Comparison of ENCODE assay signal across 30 cellular contexts in genomic region chr3:147688868-147689267, GRCh38.
"Had no signal": no experiment of that assay in that cellular context is flagged by ENCODE, and none has a peak within 500 bp of the region (broad histone marks: within the 10 kb centered on the region; RNA-seq: fewer than 3 reads in every experiment).

No MANE protein-coding gene starts in this region.

- H3K27ac Mint-ChIP-seq: activated naive CD8-positive, alpha-beta T cell treated with anti-CD3 and anti-CD28 coated beads, Interleukin-2, amount 50 U/mL, for 24 hours; dendritic cell treated with granulocyte-macrophage colony-stimulating factor and Interleukin-4, amounts not matched to agents 40 ng/mL and 50 ng/mL, for 4 days; natural killer cell treated with Interleukin-12 subunit alpha and Interleukin-12 subunit beta and Interleukin-15 and Interleukin-18, amount 100 ng/mL, for 72 hours; stimulated activated memory B cell treated with anti-CD40 and anti-IgM and Interleukin-4, amounts not matched to agents 10 μg/mL and 1 μg/mL and 100 μg/mL, for 72 hours; T-helper 2 cell treated with Interferon-gamma antibody and Interleukin-4, amounts not matched to agents 5 μg/mL and 100 μg/mL, for 36 hours had no signal

- H3K27me3 ChIP-seq: breast epithelium, esophagus muscularis mucosa, foreskin keratinocyte, heart right ventricle, right atrium auricular region, stomach, thyroid gland, upper lobe of left lung, vagina had no signal

- H3K4me2 ChIP-seq: smooth muscle cell had no signal

- H3K4me1 Mint-ChIP-seq: activated naive CD8-positive, alpha-beta T cell treated with anti-CD3 and anti-CD28 coated beads, Interleukin-2, amount 50 U/mL, for 24 hours; stimulated activated memory B cell treated with anti-CD40 and anti-IgM and Interleukin-4, amounts not matched to agents 10 μg/mL and 1 μg/mL and 100 μg/mL, for 72 hours had no signal

- DNase-seq: activated CD4-positive, alpha-beta T cell treated with anti-CD3 and anti-CD28 coated beads for 4 hours; activated CD4-positive, alpha-beta T cell treated with anti-CD3 and anti-CD28 coated beads, Interleukin-2, amount 50 U/mL, for 4 hours; activated CD4-positive, CD25-positive, alpha-beta regulatory T cell; activated CD8-positive, alpha-beta memory T cell treated with anti-CD3 and anti-CD28 coated beads, Interleukin-2, amount 50 U/mL, for 4 hours; activated gamma-delta T cell treated with Interleukin-2 at 50 U/mL for 16 hours; activated naive CD4-positive, alpha-beta T cell treated with anti-CD3 and anti-CD28 coated beads, Interleukin-2, amount 50 U/mL, for 16 hours; activated naive CD8-positive, alpha-beta T cell treated with anti-CD3 and anti-CD28 coated beads, Interleukin-2, amount 50 U/mL, for 24 hours; activated T-cell treated with anti-CD3 and anti-CD28 coated beads, Interleukin-2, amount 50 U/mL, for 1 hour; amygdala; central memory CD4-positive, alpha-beta T cell; foreskin keratinocyte; heart right ventricle; left ventricle myocardium inferior; mucosa of descending colon; stimulated activated CD4-positive, alpha-beta T cell treated with anti-CD3 and anti-CD28 coated beads, Interleukin-1b, Interleukin-23, amount 100 ng/mL, for 48 hours; stimulated activated CD4-positive, alpha-beta T cell treated with anti-CD3 and anti-CD28 coated beads, Interleukin-4, amount 100 ng/mL, for 4 hours; stimulated activated CD8-positive, alpha-beta memory T cell treated with anti-CD3 and anti-CD28 coated beads, Interleukin-4, amount 100 ng/mL, for 48 hours; stomach; thyroid gland; upper lobe of left lung had no signal

- H3K9me3 Mint-ChIP-seq: activated naive CD8-positive, alpha-beta T cell treated with anti-CD3 and anti-CD28 coated beads, Interleukin-2, amount 50 U/mL, for 24 hours; dendritic cell treated with granulocyte-macrophage colony-stimulating factor and Interleukin-4, amounts not matched to agents 40 ng/mL and 50 ng/mL, for 4 days had no signal

- H3K36me3 ChIP-seq: breast epithelium, esophagus muscularis mucosa, heart right ventricle, left ventricle myocardium inferior, right atrium auricular region, stomach, thyroid gland, upper lobe of left lung, vagina had no signal

- H3K4me3 Mint-ChIP-seq: activated naive CD8-positive, alpha-beta T cell treated with anti-CD3 and anti-CD28 coated beads, Interleukin-2, amount 50 U/mL, for 24 hours; dendritic cell treated with granulocyte-macrophage colony-stimulating factor and Interleukin-4, amounts not matched to agents 40 ng/mL and 50 ng/mL, for 4 days; natural killer cell treated with Interleukin-12 subunit alpha and Interleukin-12 subunit beta and Interleukin-15 and Interleukin-18, amount 100 ng/mL, for 72 hours; stimulated activated memory B cell treated with anti-CD40 and anti-IgM and Interleukin-4, amounts not matched to agents 10 μg/mL and 1 μg/mL and 100 μg/mL, for 72 hours; T-helper 2 cell treated with Interferon-gamma antibody and Interleukin-4, amounts not matched to agents 5 μg/mL and 100 μg/mL, for 36 hours had no signal

- H3K4me3 ChIP-seq: breast epithelium, esophagus muscularis mucosa, heart right ventricle, left ventricle myocardium inferior, lung, mucosa of descending colon, right atrium auricular region, smooth muscle cell, stomach, thyroid gland, upper lobe of left lung, vagina had no signal

- H3K36me3 Mint-ChIP-seq: natural killer cell treated with Interleukin-12 subunit alpha and Interleukin-12 subunit beta and Interleukin-15 and Interleukin-18, amount 100 ng/mL, for 72 hours; stimulated activated memory B cell treated with anti-CD40 and anti-IgM and Interleukin-4, amounts not matched to agents 10 μg/mL and 1 μg/mL and 100 μg/mL, for 72 hours had no signal

- ATAC-seq: activated naive CD8-positive, alpha-beta T cell treated with anti-CD3 and anti-CD28 coated beads, Interleukin-2, amount 50 U/mL, for 24 hours; foreskin keratinocyte; heart right ventricle; mucosa of descending colon; natural killer cell treated with Interleukin-12 subunit alpha and Interleukin-12 subunit beta and Interleukin-15 and Interleukin-18, amount 100 ng/mL, for 72 hours; stimulated activated memory B cell treated with anti-CD40 and anti-IgM and Interleukin-4, amounts not matched to agents 10 μg/mL and 1 μg/mL and 100 μg/mL, for 72 hours had no signal

- H3K9me3 ChIP-seq: breast epithelium, esophagus muscularis mucosa, mucosa of descending colon, right atrium auricular region, thyroid gland, upper lobe of left lung, vagina had no signal

- H3K27ac ChIP-seq: breast epithelium, esophagus muscularis mucosa, foreskin keratinocyte, heart right ventricle, left ventricle myocardium inferior, right atrium auricular region, stomach, thyroid gland, upper lobe of left lung, vagina had no signal

- H3K27me3 Mint-ChIP-seq: activated naive CD8-positive, alpha-beta T cell treated with anti-CD3 and anti-CD28 coated beads, Interleukin-2, amount 50 U/mL, for 24 hours; dendritic cell treated with granulocyte-macrophage colony-stimulating factor and Interleukin-4, amounts not matched to agents 40 ng/mL and 50 ng/mL, for 4 days; natural killer cell treated with Interleukin-12 subunit alpha and Interleukin-12 subunit beta and Interleukin-15 and Interleukin-18, amount 100 ng/mL, for 72 hours; stimulated activated memory B cell treated with anti-CD40 and anti-IgM and Interleukin-4, amounts not matched to agents 10 μg/mL and 1 μg/mL and 100 μg/mL, for 72 hours had no signal

- H3K4me1 ChIP-seq: breast epithelium, esophagus muscularis mucosa, foreskin keratinocyte, heart right ventricle, left ventricle myocardium inferior, right atrium auricular region, stomach, thyroid gland, upper lobe of left lung, vagina had no signal
